In the genomic region with DNA sequence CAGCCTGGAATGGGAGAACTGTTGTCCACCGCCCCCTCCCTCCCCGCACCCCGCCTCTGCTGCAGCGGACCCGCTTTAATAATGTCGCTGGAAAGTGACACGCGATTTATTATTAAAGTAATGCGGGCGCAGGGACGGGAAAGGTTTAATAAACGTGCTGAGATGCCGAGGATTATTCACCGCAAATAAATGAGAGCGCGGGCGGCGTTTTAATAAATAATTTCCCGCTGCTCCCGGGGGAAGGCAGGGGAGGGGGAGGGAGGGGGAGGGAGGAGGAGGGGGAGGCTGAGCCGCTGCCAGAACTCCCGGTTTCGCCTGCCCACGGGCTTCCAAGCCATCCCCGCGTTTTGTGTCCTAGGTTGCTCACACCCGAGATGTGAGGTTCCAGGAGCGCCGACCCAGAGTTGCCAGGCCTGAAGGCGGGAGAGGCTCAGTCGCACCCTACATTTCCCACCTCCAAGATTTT, we compare ENCODE assay signal across 8 cellular contexts. TPM values are rescaled to one million over a fixed set of nuclear protein-coding genes. Genes with fewer than 3 reads are reported as not detected.
A peak's percentile ranks its signal among the peaks of the same experiment; 100 is the strongest.
DNase-seq lines count a peak whose midpoint lies in the region; ATAC-seq, FAIRE-seq and TF ChIP-seq lines count a peak whose summit lies in the region.

No MANE protein-coding gene starts in this region.

- CTCF ChIA-PET in K562 (lab: Yijun Ruan, JAX; ENCODE audit: low intra/inter-chr PET ratio): interaction anchor here (0.5 to 3.7 kb wide), 5 partner anchors 16 to 839 kb away, joined by 3 to 37 read pairs (median 18); a partner anchor contains a TSS

- no peaks in the 10 kb centered on the region for H4K20me1 ChIP-seq in K562 (replicated peaks; ENCODE audit: control insufficient read depth, insufficient read depth, low read length)

- H3K9ac ChIP-seq in HUES48 (ENCODE audit: low read depth, low read length) (no peak overlapping the region), K562 (ENCODE audit: insufficient read depth in 1 of 2, low read depth in 2 of 2, low read length in 2 of 2) (peak overlapping the region; percentile 69 to 92)

- BruUV-seq in K562 (replicated peaks; lab: Mats Ljungman, UMichigan): no TSS peak

- TF ChIP-seq RAD21 in K562 (CRISPR knock-in tag; conservative IDR thresholded peaks at IDR 0.05 in 1 of 2, IDR thresholded peaks at IDR 0.05 in 1 of 2): no peak

- peaks cover 22% of the 10 kb centered on the region for H3K79me2 ChIP-seq in K562 (ENCODE audit: control insufficient read depth, insufficient read depth, low read length)

- FAIRE-seq in K562 (lab: Jason Lieb, UNC) (peak; percentile 59), GM12892 (lab: Jason Lieb, UNC) (no peak)

- H3K4me2 ChIP-seq in K562 (ENCODE audit: insufficient read depth, low read length): peak overlapping the region; percentile 81

- POLR2A ChIA-PET in K562 (lab: Yijun Ruan, JAX): interaction anchor here (0.6 to 1.4 kb wide), 5 partner anchors 8 to 714 kb away, joined by 3 to 5 read pairs (median 3); no protein-coding TSS in a partner anchor

- H2AFZ ChIP-seq in K562 (ENCODE audit: low read depth, low read length): peak overlapping the region; percentile 89

- H3K27me3 ChIP-seq in HUES48 (ENCODE audit: control insufficient read depth, insufficient read depth, low read length): peaks cover 80% of the 10 kb centered on the region
- H3K27me3 ChIP-seq in K562 (ENCODE audit: control insufficient read depth in 2 of 2, insufficient read depth in 2 of 2, low read length in 2 of 2): no peaks in the 10 kb centered on the region
- peaks cover 12% of the 10 kb centered on the region for H3K27me3 ChIP-seq in lower lobe of right lung (ENCODE audit: low read depth)
- H3K27me3 ChIP-seq in uterus: no peaks in the 10 kb centered on the region

- WGBS in K562 (ENCODE audit: insufficient coverage, low coverage, missing lambda C conversion rate): 3% methylated on average over 15 of the region's 31 CpGs

- ATAC-seq in K562 (no peak), lower lobe of right lung (peak in 1 of 2 donors; percentile 3)

- H3K36me3 ChIP-seq in HUES48 (ENCODE audit: control insufficient read depth, insufficient read depth, low read length) (no peaks in the 10 kb centered on the region), K562 (ENCODE audit: control insufficient read depth, insufficient read depth, low read length) (no peaks in the 10 kb centered on the region), lower lobe of right lung (no peaks in the 10 kb centered on the region), uterus (no peaks in the 10 kb centered on the region)

- TF ChIP-seq CTCF in K562 (IDR thresholded peaks at IDR 0.05 in 2 of 3, conservative IDR thresholded peaks at IDR 0.05 in 1 of 3; ENCODE audit: insufficient read depth in 2 of 3, low read depth in 1 of 3, low read length in 3 of 3) (no peak), lower lobe of right lung (IDR thresholded peaks at IDR 0.05) (no peak), uterus (IDR thresholded peaks at IDR 0.05) (no peak)

- no peak overlapping the region for H3K27ac ChIP-seq in HUES48 (ENCODE audit: low read depth, low read length)
- peak overlapping the region; percentile 88; the same call in 2 of the 3 replicates for H3K27ac ChIP-seq in K562 (ENCODE audit: extremely low read depth, low read depth, low read length)
- H3K27ac ChIP-seq in lower lobe of right lung: peak overlapping the region; percentile 76
- peak overlapping the region; percentile 44 to 59 for H3K27ac ChIP-seq in uterus

- H3K9me1 ChIP-seq in K562 (ENCODE audit: control insufficient read depth, insufficient read depth, low read length): no peaks in the 10 kb centered on the region

- H3K4me1 ChIP-seq in HUES48 (ENCODE audit: control insufficient read depth, insufficient read depth, low read length) (peaks cover 20% of the 10 kb centered on the region), K562 (replicated peaks in 1 of 2; ENCODE audit: control insufficient read depth in 2 of 2, insufficient read depth in 2 of 2, low read length in 2 of 2) (peaks cover 53 to 66% of the 10 kb centered on the region in 2 experiments), lower lobe of right lung (peaks cover 58% of the 10 kb centered on the region), uterus (peaks cover 0 to 16% of the 10 kb centered on the region in 2 donors)

- in situ Hi-C loops in K562 (cut with MboI): no loop called here

- H3K4me3 ChIP-seq in HUES48 (ENCODE audit: low read depth, low read length) (peak overlapping the region; percentile 66), K562 (peak overlapping the region; percentile 58), lower lobe of right lung (peak overlapping the region; percentile 69), uterus (peak overlapping the region; percentile 44 to 50)

- intact Hi-C loops in K562 (cut with micrococcal nuclease): loop anchor here (2.0 to 10.0 kb wide), 4 partner anchors 24 to 988 kb away; a partner anchor contains a TSS
- intact Hi-C loops in lower lobe of right lung (cut with DNase I): no loop called here
- intact Hi-C loops in uterus (cut with DNase I; ENCODE audit: low total_unique reads): no loop called here

- TF ChIP-seq POLR2A in K562 (conservative IDR thresholded peaks at IDR 0.05) (no peak), uterus (IDR thresholded peaks at IDR 0.05) (no peak), GM12892 (IDR thresholded peaks at IDR 0.05; ENCODE audit: low read depth, low read length) (no peak)

- DNase-seq in A172 (ENCODE audit: low spot score) (peak; percentile 16), K562 (ENCODE audit: extremely low read depth in 1 of 4, low spot score in 3 of 4) (peak in 2 of 4 experiments; percentile 23 to 30), lower lobe of right lung (no peak), uterus (no peak), NCI-H526 treated with DMSO at 0.1 percent for 48 hours (lab: John Stamatoyannopoulos, UW) (no peak), GM12892 (ENCODE audit: insufficient read length) (no peak), DMS114 treated with DMSO at 0.1 percent for 48 hours (lab: John Stamatoyannopoulos, UW; ENCODE audit: unreplicated experiment) (no peak)

- TF ChIP-seq EP300 in K562 (IDR thresholded peaks at IDR 0.05; ENCODE audit: low read length): no peak

- no peaks in the 10 kb centered on the region for H3K9me3 ChIP-seq in HUES48 (ENCODE audit: control insufficient read depth, insufficient read depth, low read length)
- H3K9me3 ChIP-seq in K562 (replicated peaks; ENCODE audit: control insufficient read depth, insufficient read depth, low read depth, low read length): no peaks in the 10 kb centered on the region
- no peaks in the 10 kb centered on the region for H3K9me3 ChIP-seq in lower lobe of right lung
- no peaks in the 10 kb centered on the region for H3K9me3 ChIP-seq in uterus

RNA-seq across cellular contexts. Expression of a gene that starts 5.1 kb away (rescaled TPM):
- total RNA-seq in A172 (2014; rRNA removed; shearing (Covaris generic)): 19.3 and 25.0 TPM in 2 replicates
- 4.6 and 10.2 TPM in 2 replicates for total RNA-seq in K562 (2011; cell fraction: chromatin; rRNA removed; ENCODE audit: low replicate concordance)
- 12.9 and 13.0 TPM in 2 replicates for total RNA-seq in K562 (2011; cell fraction: nucleolus; rRNA removed)
- total RNA-seq in K562 (2011; cell fraction: nucleoplasm; rRNA removed): 7.4 and 7.9 TPM in 2 replicates
- total RNA-seq in K562 (2014; rRNA removed) (7.5 and 9.7 TPM in 2 replicates), K562 (2014; rRNA removed; fragmentation: Illumina TruSeq; extraction: Trizol) (2.4 and 2.7 TPM in 2 replicates), K562 (2015; rRNA removed; fragmentation: Illumina TruSeq; extraction: Trizol) (7.8 and 8.5 TPM in 2 replicates), K562 (2021) (8.6 and 9.1 TPM in 2 replicates), lower lobe of right lung (9.9 TPM), uterus (10 to 100 TPM in 1 of 4 donors, 1 to 10 TPM in 1, under 1 TPM in 1, not detected in 1; 0.26 to 34.6 (median 6.3) TPM)
- polyA plus RNA-seq in K562 (2011; rRNA removed) (4.9 and 5.7 TPM in 2 replicates), K562 (2014; fragmentation: Illumina TruSeq; extraction: Trizol) (2.8 and 5.2 TPM in 2 replicates), K562 (2014; fragmentation: Nextera tagmentation; extraction: Ambion mirVana) (under 1 TPM; 0.15 to 0.31 TPM), K562 (2014; rRNA removed) (8.9 and 10.0 TPM in 2 replicates)
- 6.7 and 10.6 TPM in 2 replicates for polyA plus RNA-seq in K562 (2011; cell fraction: cytosol; rRNA removed)
- 15.5 and 16.6 TPM in 2 replicates for polyA plus RNA-seq in K562 (2011; cell fraction: nucleus; rRNA removed)
- polyA plus RNA-seq in K562 (2012): 8.5 and 11.1 TPM in 2 replicates
- 3.4 and 4.8 TPM in 2 replicates for polyA minus RNA-seq in K562 (2011; rRNA and poly(A)+ RNA removed)
- 3.4 and 3.6 TPM in 2 replicates for polyA minus RNA-seq in K562 (2011; cell fraction: cytosol; rRNA and poly(A)+ RNA removed)
- polyA minus RNA-seq in K562 (2011; cell fraction: nucleus; rRNA and poly(A)+ RNA removed): 14.4 and 25.2 TPM in 2 replicates
- 0.66 TPM for polyA plus RNA-seq in GM12892 (2012; ENCODE audit: missing spikeins)

RNA-seq across cellular contexts. Expression of a gene that starts 35.9 kb away (rescaled TPM):
- 78.0 and 80.5 TPM in 2 replicates for total RNA-seq in A172 (2014; rRNA removed; shearing (Covaris generic))
- total RNA-seq in K562 (2011; cell fraction: chromatin; rRNA removed; ENCODE audit: low replicate concordance): 6.0 and 9.2 TPM in 2 replicates
- 3.8 and 5.2 TPM in 2 replicates for total RNA-seq in K562 (2011; cell fraction: nucleolus; rRNA removed)
- total RNA-seq in K562 (2011; cell fraction: nucleoplasm; rRNA removed): 3.7 and 5.1 TPM in 2 replicates
- total RNA-seq in K562 (2014; rRNA removed): 1.00 and 2.2 TPM in 2 replicates
- total RNA-seq in K562 (2014; rRNA removed; fragmentation: Illumina TruSeq; extraction: Trizol): 0.64 and 0.69 TPM in 2 replicates
- 0.58 and 0.68 TPM in 2 replicates for total RNA-seq in K562 (2015; rRNA removed; fragmentation: Illumina TruSeq; extraction: Trizol)
- 1.4 and 1.8 TPM in 2 replicates for total RNA-seq in K562 (2021)
- polyA plus RNA-seq in K562 (2011; rRNA removed): 4.6 and 8.1 TPM in 2 replicates
- 5.6 and 7.0 TPM in 2 replicates for polyA plus RNA-seq in K562 (2011; cell fraction: cytosol; rRNA removed)
- polyA plus RNA-seq in K562 (2011; cell fraction: nucleus; rRNA removed): 15.8 and 21.0 TPM in 2 replicates
- 1.6 and 3.3 TPM in 2 replicates for polyA plus RNA-seq in K562 (2012)
- polyA plus RNA-seq in K562 (2014; fragmentation: Illumina TruSeq; extraction: Trizol): 1.5 and 1.6 TPM in 2 replicates
- under 1 TPM; 0.24 to 0.31 TPM for polyA plus RNA-seq in K562 (2014; fragmentation: Nextera tagmentation; extraction: Ambion mirVana)
- 0.86 and 0.96 TPM in 2 replicates for polyA plus RNA-seq in K562 (2014; rRNA removed)
- 5.0 and 5.6 TPM in 2 replicates for polyA minus RNA-seq in K562 (2011; rRNA and poly(A)+ RNA removed)
- 2.5 and 5.0 TPM in 2 replicates for polyA minus RNA-seq in K562 (2011; cell fraction: cytosol; rRNA and poly(A)+ RNA removed)
- 3.4 and 5.2 TPM in 2 replicates for polyA minus RNA-seq in K562 (2011; cell fraction: nucleus; rRNA and poly(A)+ RNA removed)
- 57.8 TPM for total RNA-seq in lower lobe of right lung
- 100 to 1,000 TPM in 1 of 4 donors, 10 to 100 TPM in 3; 34.6 to 161 (median 58.1) TPM for total RNA-seq in uterus
- polyA plus RNA-seq in GM12892 (2012; ENCODE audit: missing spikeins): 2.2 TPM

RNA-seq across cellular contexts. Expression of a gene that starts 36.0 kb away (rescaled TPM):
- total RNA-seq in A172 (2014; rRNA removed; shearing (Covaris generic)): 2.2 and 5.0 TPM in 2 replicates
- 0.69 TPM in 1 of 2 replicates, not detected in the other for total RNA-seq in K562 (2011; cell fraction: chromatin; rRNA removed; ENCODE audit: low replicate concordance)
- 0.79 and 0.83 TPM in 2 replicates for total RNA-seq in K562 (2011; cell fraction: nucleolus; rRNA removed)
- total RNA-seq in K562 (2011; cell fraction: nucleoplasm; rRNA removed): 0.44 and 0.46 TPM in 2 replicates
- total RNA-seq in K562 (2014; rRNA removed): 0.16 and 0.23 TPM in 2 replicates
- total RNA-seq in K562 (2014; rRNA removed; fragmentation: Illumina TruSeq; extraction: Trizol): 0.04 TPM in 1 of 2 replicates, not detected in the other
- total RNA-seq in K562 (2015; rRNA removed; fragmentation: Illumina TruSeq; extraction: Trizol): 0.04 and 0.07 TPM in 2 replicates
- total RNA-seq in K562 (2021): 0.09 and 0.29 TPM in 2 replicates
- polyA plus RNA-seq in K562 (2011; rRNA removed): 0.24 and 0.28 TPM in 2 replicates
- 0.15 and 0.57 TPM in 2 replicates for polyA plus RNA-seq in K562 (2011; cell fraction: cytosol; rRNA removed)
- 0.62 and 0.97 TPM in 2 replicates for polyA plus RNA-seq in K562 (2011; cell fraction: nucleus; rRNA removed)
- 0.09 and 0.54 TPM in 2 replicates for polyA plus RNA-seq in K562 (2012)
- polyA plus RNA-seq in K562 (2014; fragmentation: Illumina TruSeq; extraction: Trizol): 0.04 TPM in 1 of 2 replicates, not detected in the other
- polyA plus RNA-seq in K562 (2014; fragmentation: Nextera tagmentation; extraction: Ambion mirVana): not detected
- 0.04 and 0.07 TPM in 2 replicates for polyA plus RNA-seq in K562 (2014; rRNA removed)
- 0.14 TPM in 1 of 2 replicates, not detected in the other for polyA minus RNA-seq in K562 (2011; rRNA and poly(A)+ RNA removed)
- polyA minus RNA-seq in K562 (2011; cell fraction: cytosol; rRNA and poly(A)+ RNA removed): 0.38 TPM in 1 of 2 replicates, not detected in the other
- 0.44 and 0.67 TPM in 2 replicates for polyA minus RNA-seq in K562 (2011; cell fraction: nucleus; rRNA and poly(A)+ RNA removed)
- 1.6 TPM for total RNA-seq in lower lobe of right lung
- total RNA-seq in uterus: 1 to 10 TPM in 1 of 4 donors, under 1 TPM in 2, not detected in 1; under 0.01 to 1.3 (median 0.61) TPM
- 0.15 TPM for polyA plus RNA-seq in GM12892 (2012; ENCODE audit: missing spikeins)
